Comparison of ENCODE assay signal across 8 cellular contexts in the genomic region with DNA sequence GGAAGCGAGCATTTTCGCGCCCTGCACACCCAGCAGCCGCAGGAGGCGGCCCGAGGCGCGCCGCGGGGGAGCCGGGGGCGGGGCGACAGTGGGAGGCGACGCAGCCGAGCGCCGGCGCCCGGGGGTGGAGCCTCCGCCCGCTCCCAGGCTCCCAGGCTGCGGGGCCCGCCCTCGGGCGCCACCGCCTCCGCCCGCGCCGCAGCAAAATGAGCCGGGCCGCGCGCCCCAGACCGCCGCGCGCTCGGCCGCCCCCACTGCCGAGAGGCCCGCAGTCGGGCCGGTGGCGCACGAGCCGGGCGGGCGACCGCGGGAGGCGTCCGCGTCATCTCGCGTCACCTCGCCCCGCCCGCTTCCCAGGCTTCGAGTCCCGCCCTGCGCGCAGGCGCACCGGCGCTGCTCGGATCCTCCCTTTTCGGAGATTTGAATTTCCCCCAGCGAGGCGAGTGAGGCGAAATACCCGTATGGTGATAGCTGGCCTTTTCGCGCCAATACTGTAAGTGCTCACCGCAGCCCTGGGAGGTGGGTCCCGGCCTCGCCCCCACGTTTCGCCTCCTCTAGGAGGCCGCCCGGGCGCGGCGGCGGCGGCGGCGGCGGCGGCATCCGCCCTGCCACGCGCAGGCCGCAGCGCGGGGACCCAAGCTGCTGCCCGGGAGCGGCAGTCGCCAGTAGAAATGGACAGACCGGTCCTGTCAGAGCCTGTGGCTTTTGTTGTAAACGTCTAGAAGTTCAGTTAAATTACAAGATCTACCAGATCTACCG. TPM values are rescaled to one million over a fixed set of nuclear protein-coding genes. Genes with fewer than 3 reads are reported as not detected.
A peak's percentile ranks its signal among the peaks of the same experiment; 100 is the strongest.
DNase-seq lines count a peak whose midpoint lies in the region; ATAC-seq and TF ChIP-seq lines count a peak whose summit lies in the region.

A gene with protein sequence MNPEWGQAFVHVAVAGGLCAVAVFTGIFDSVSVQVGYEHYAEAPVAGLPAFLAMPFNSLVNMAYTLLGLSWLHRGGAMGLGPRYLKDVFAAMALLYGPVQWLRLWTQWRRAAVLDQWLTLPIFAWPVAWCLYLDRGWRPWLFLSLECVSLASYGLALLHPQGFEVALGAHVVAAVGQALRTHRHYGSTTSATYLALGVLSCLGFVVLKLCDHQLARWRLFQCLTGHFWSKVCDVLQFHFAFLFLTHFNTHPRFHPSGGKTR (plus strand): TSS at position 387 of the 759 bp plus-strand sequence. CDS start 9,309 bp downstream, outside the sequence.

- CTCF ChIA-PET in CD4-positive, alpha-beta T cell (lab: Charles Lee), result no interaction called here

- no peak for TF ChIP-seq POLR2A in lower leg skin (IDR thresholded peaks at IDR 0.05)

- peak within 1 kb of the TSS; percentile 98 for H3K27ac Mint-ChIP-seq in CD4-positive, alpha-beta T cell

- H3K27me3 Mint-ChIP-seq in CD4-positive, alpha-beta T cell, result no peaks in the 10 kb centered on the region

- H3K4me3 Mint-ChIP-seq in CD4-positive, alpha-beta T cell, result peak within 1 kb of the TSS; percentile 100

- intact Hi-C loops in CD4-positive, alpha-beta T cell (cut with DNase I, micrococcal nuclease), result loop anchor here in 1 of 2 experiments (1.0 kb wide), 1 partner anchor 9 kb away; no protein-coding TSS in a partner anchor
- intact Hi-C loops in lower leg skin (cut with DNase I; ENCODE audit: low total_unique reads), result no loop called here

- H3K36me3 Mint-ChIP-seq in CD4-positive, alpha-beta T cell (ENCODE audit: low read depth), result peaks cover 28% of the 10 kb centered on the region

- no peak for TF ChIP-seq CTCF in CD4-positive, alpha-beta T cell (IDR thresholded peaks at IDR 0.05)
- TF ChIP-seq CTCF in lower leg skin (IDR thresholded peaks at IDR 0.05), result no peak

- ATAC-seq in CD4-positive, alpha-beta T cell (ENCODE audit: poor library complexity), result peak; percentile 50
- ATAC-seq in GM19463 (IDR thresholded peaks at IDR 0.05; ENCODE audit: unreplicated experiment), result peak; percentile 55

- H3K9me3 Mint-ChIP-seq in CD4-positive, alpha-beta T cell, result no peaks in the 10 kb centered on the region

- H3K27me3 ChIP-seq in CD4-positive, alpha-beta T cell (ENCODE audit: control insufficient read depth, insufficient read depth, low read length), result no peaks in the 10 kb centered on the region

- peak within 1 kb of the TSS; percentile 59 for H3K4me3 ChIP-seq in lower leg skin (ENCODE audit: low read depth, poor library complexity, severe bottlenecking)

- DNase-seq in CD4-positive, alpha-beta T cell, result peak; percentile 69 to 90 (median 80)
- DNase-seq in HK-2 (ENCODE audit: unreplicated experiment) (peak; percentile 88), NCI-H774 (lab: John Stamatoyannopoulos, UW) (peak; percentile 95), dermis microvascular lymphatic vessel endothelial cell (ENCODE audit: low read depth in 2 of 2) (peak; percentile 63 to 81), lower leg skin (ENCODE audit: low spot score in 2 of 2) (peak; percentile 74 to 97)
- peak; percentile 85 to 88 for DNase-seq in activated CD4-positive, alpha-beta T cell treated with anti-CD3 and anti-CD28 coated beads, Interleukin-2, amount 50 U/mL, for 48 hours
- peak; percentile 80 to 85 for DNase-seq in stimulated activated CD4-positive, alpha-beta T cell treated with anti-CD3 and anti-CD28 coated beads, Interleukin-4, amount 100 ng/mL, for 4 hours

- 0 to 18% methylated on average over 1 to 72 of the region's 103 CpGs for WGBS in lower leg skin, 2 donors

- no peaks in the 10 kb centered on the region for H3K9me3 ChIP-seq in CD4-positive, alpha-beta T cell (ENCODE audit: control insufficient read depth, low read length)

- peaks cover 40% of the 10 kb centered on the region for H3K4me1 Mint-ChIP-seq in CD4-positive, alpha-beta T cell (ENCODE audit: low read depth)

- peak within 1 kb of the TSS; percentile 98 for H3K27ac ChIP-seq in CD4-positive, alpha-beta T cell (ENCODE audit: low read depth, low read length)

- POLR2A ChIA-PET in CD4-positive, alpha-beta T cell (lab: Charles Lee), result interaction anchor here (1.1 to 6.6 kb wide), 10 partner anchors 8 to 1031 kb away, joined by 3 to 163 read pairs (median 9); a partner anchor contains a TSS

RNA-seq across cellular contexts. Expression of the gene that starts here (rescaled TPM):
- 1 to 10 TPM; 1.4 to 2.0 TPM for total RNA-seq in CD4-positive, alpha-beta T cell
- 2.7 and 6.6 TPM in 2 replicates for total RNA-seq in dermis microvascular lymphatic vessel endothelial cell
- total RNA-seq in lower leg skin, result 10 to 100 TPM; 10.1 to 21.6 (median 14.4) TPM

Comparison
In these comparisons a context has a peak if more than half of its experiments do, and no peak if none do; other contexts are left out.
1. Peak in every context shown above with its lines: DNase-seq, ATAC-seq, H3K4me3 ChIP-seq and H3K27ac ChIP-seq.